11 cellular contexts compared by ENCODE assay signal in the genomic region with DNA sequence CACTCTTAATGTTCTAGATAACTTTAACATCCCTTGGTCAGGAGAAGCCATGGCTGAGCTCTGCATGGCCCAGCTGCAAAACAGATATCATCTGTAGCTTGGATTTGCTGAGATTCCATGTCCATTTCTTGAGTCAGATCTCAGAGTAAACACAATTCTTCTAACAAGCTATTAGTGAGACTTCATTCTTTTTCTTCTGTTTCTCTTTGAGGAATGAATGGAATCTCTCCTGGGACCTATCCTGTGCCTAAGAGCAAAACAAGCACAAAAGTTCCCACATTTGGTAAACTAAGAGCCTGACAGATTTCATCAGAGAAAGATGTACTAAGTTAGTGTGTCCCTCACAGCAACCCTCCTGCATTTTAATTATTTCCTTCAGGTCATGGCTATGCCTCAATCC.
DNase-seq lines count a peak whose midpoint lies in the region; ATAC-seq and TF ChIP-seq lines count a peak whose summit lies in the region.
"Had no signal": no experiment of that assay in that cellular context is flagged by ENCODE, and none has a peak within 500 bp of the region (broad histone marks: within the 10 kb centered on the region; RNA-seq: fewer than 3 reads in every experiment).

No MANE protein-coding gene starts in this region.

- no peaks in the 10 kb centered on the region for H3K36me3 ChIP-seq in right atrium auricular region
- H3K36me3 ChIP-seq in thoracic aorta = no peaks in the 10 kb centered on the region
- H3K36me3 ChIP-seq: lower lobe of right lung had no signal

- intact Hi-C loops in activated CD4-positive, alpha-beta T cell treated with anti-CD3 and anti-CD28 coated beads for 36 hours (cut with DNase I, micrococcal nuclease) = no loop called here

- no peaks in the 10 kb centered on the region for H3K9me3 ChIP-seq in right atrium auricular region
- no peaks in the 10 kb centered on the region for H3K9me3 ChIP-seq in thoracic aorta
- H3K9me3 ChIP-seq: lower lobe of right lung had no signal

- H3K27me3 ChIP-seq in right atrium auricular region (no peaks in the 10 kb centered on the region), thoracic aorta (replicated peaks; ENCODE audit: insufficient read depth) (no peaks in the 10 kb centered on the region)

- TF ChIP-seq CTCF in right atrium auricular region (IDR thresholded peaks at IDR 0.05) = no peak
- TF ChIP-seq CTCF in thoracic aorta (IDR thresholded peaks at IDR 0.05) = no peak

- H3K4me3 ChIP-seq in right atrium auricular region (no peak overlapping the region), thoracic aorta (peak overlapping the region; percentile 8)
- H3K4me3 ChIP-seq: lower lobe of right lung had no signal

- peaks cover 1% of the 10 kb centered on the region for H3K9me3 Mint-ChIP-seq in activated CD4-positive, alpha-beta T cell treated with anti-CD3 and anti-CD28 coated beads for 36 hours (ENCODE audit: low read depth)
- H3K9me3 Mint-ChIP-seq in activated naive CD8-positive, alpha-beta T cell treated with anti-CD3 and anti-CD28 coated beads, Interleukin-2, amount 50 U/mL, for 24 hours = peaks cover 6% of the 10 kb centered on the region

- ATAC-seq in activated CD4-positive, alpha-beta T cell treated with anti-CD3 and anti-CD28 coated beads for 36 hours = no peak
- no peak for ATAC-seq in activated naive CD8-positive, alpha-beta T cell treated with anti-CD3 and anti-CD28 coated beads, Interleukin-2, amount 50 U/mL, for 24 hours
- no peak for ATAC-seq in thoracic aorta (ENCODE audit: insufficient number of reproducible peaks, low FRiP score, low read depth)

- peak overlapping the region; percentile 97 for H3K27ac Mint-ChIP-seq in activated CD4-positive, alpha-beta T cell treated with anti-CD3 and anti-CD28 coated beads for 36 hours
- H3K27ac Mint-ChIP-seq in activated naive CD8-positive, alpha-beta T cell treated with anti-CD3 and anti-CD28 coated beads, Interleukin-2, amount 50 U/mL, for 24 hours = peak overlapping the region; percentile 96

- H3K27ac ChIP-seq in right atrium auricular region (peak overlapping the region; percentile 21 to 23), thoracic aorta (peak overlapping the region in 1 of 2 donors; percentile 42)
- H3K27ac ChIP-seq: lower lobe of right lung had no signal

- H3K4me1 ChIP-seq in right atrium auricular region = peaks cover 0 to 5% of the 10 kb centered on the region in 2 donors
- H3K4me1 ChIP-seq in thoracic aorta (ENCODE audit: control insufficient read depth in 1 of 2, low read depth in 2 of 2) = peaks cover 11 to 30% of the 10 kb centered on the region in 2 donors

- no peak overlapping the region for H3K4me3 Mint-ChIP-seq in activated CD4-positive, alpha-beta T cell treated with anti-CD3 and anti-CD28 coated beads for 36 hours
- H3K4me3 Mint-ChIP-seq in activated naive CD8-positive, alpha-beta T cell treated with anti-CD3 and anti-CD28 coated beads, Interleukin-2, amount 50 U/mL, for 24 hours = peak overlapping the region; percentile 56

- peaks cover 90% of the 10 kb centered on the region for H3K4me1 Mint-ChIP-seq in activated CD4-positive, alpha-beta T cell treated with anti-CD3 and anti-CD28 coated beads for 36 hours
- H3K4me1 Mint-ChIP-seq in activated naive CD8-positive, alpha-beta T cell treated with anti-CD3 and anti-CD28 coated beads, Interleukin-2, amount 50 U/mL, for 24 hours = peaks cover 89% of the 10 kb centered on the region

- peaks cover 50% of the 10 kb centered on the region for H3K36me3 Mint-ChIP-seq in activated CD4-positive, alpha-beta T cell treated with anti-CD3 and anti-CD28 coated beads for 36 hours (ENCODE audit: low read depth)
- peaks cover 35% of the 10 kb centered on the region for H3K36me3 Mint-ChIP-seq in activated naive CD8-positive, alpha-beta T cell treated with anti-CD3 and anti-CD28 coated beads, Interleukin-2, amount 50 U/mL, for 24 hours (ENCODE audit: low read depth)

- CTCF ChIA-PET in activated CD4-positive, alpha-beta T cell treated with anti-CD3 and anti-CD28 coated beads for 36 hours (lab: Charles Lee) = interaction anchor here (1.0 to 3.3 kb wide), 6 partner anchors 11 to 143 kb away, joined by 3 to 15 read pairs (median 3); a partner anchor contains a TSS

- H3K27me3 Mint-ChIP-seq in activated CD4-positive, alpha-beta T cell treated with anti-CD3 and anti-CD28 coated beads for 36 hours = no peaks in the 10 kb centered on the region
- H3K27me3 Mint-ChIP-seq in activated naive CD8-positive, alpha-beta T cell treated with anti-CD3 and anti-CD28 coated beads, Interleukin-2, amount 50 U/mL, for 24 hours = no peaks in the 10 kb centered on the region

- POLR2A ChIA-PET in activated CD4-positive, alpha-beta T cell treated with anti-CD3 and anti-CD28 coated beads for 36 hours (lab: Charles Lee) = no interaction called here

- no peak for DNase-seq in activated CD4-positive, alpha-beta T cell treated with anti-CD3 and anti-CD28 coated beads for 36 hours
- no peak for DNase-seq in activated CD4-positive, alpha-beta T cell treated with anti-CD3 and anti-CD28 coated beads, Interleukin-2, amount 50 U/mL, for 4 hours
- DNase-seq in activated naive CD8-positive, alpha-beta T cell treated with anti-CD3 and anti-CD28 coated beads, Interleukin-2, amount 50 U/mL, for 24 hours = no peak
- no peak for DNase-seq in right atrium auricular region (ENCODE audit: low spot score)
- no peak for DNase-seq in thoracic aorta (ENCODE audit: low spot score)
- no peak for DNase-seq in SIG-M5 (lab: John Stamatoyannopoulos, UW)
- DNase-seq in activated CD8-positive, alpha-beta memory T cell treated with anti-CD3 and anti-CD28 coated beads for 24 hours = no peak
- no peak for DNase-seq in mucosa of gallbladder (ENCODE audit: low spot score)
- DNase-seq: 8988T, lower lobe of right lung, NCI-H1436 had no signal
